Comparison of ENCODE assay signal across 1 cellular context in genomic region chr14:56585461-56586084, GRCh38.
A peak's percentile ranks its signal among the peaks of the same experiment; 100 is the strongest.
TF ChIP-seq lines count a peak whose summit lies in the region.

No MANE protein-coding gene starts in this region.

TF ChIP-seq in HEK293, 187 proteins besides CTCF, POLR2A, EP300 and RAD21 (continued from another document):
- TF ChIP-seq PRDM2 (tag by site-specific recombination; IDR thresholded peaks at IDR 0.05; ENCODE audit: borderline replicate concordance) (no peak), ZBTB8A (tag by site-specific recombination; IDR thresholded peaks at IDR 0.05) (peak; percentile 31; the same call in 1 of the 2 replicates), INSM2 (tag by site-specific recombination; IDR thresholded peaks at IDR 0.05) (peak; percentile 81), ZNF692 (tag by site-specific recombination; IDR thresholded peaks at IDR 0.05) (peak; percentile 14; the same call in 1 of the 2 replicates), ZNF521 (tag by site-specific recombination; IDR thresholded peaks at IDR 0.05) (no peak), GLIS1 (tag by site-specific recombination; IDR thresholded peaks at IDR 0.05) (peak; percentile 30; the same call in 1 of the 2 replicates), SETDB1 (IDR thresholded peaks at IDR 0.05; ENCODE audit: insufficient read length, low read length) (peak; percentile 16), ZNF473 (tag by site-specific recombination; IDR thresholded peaks at IDR 0.05) (no peak), ZNF2 (tag by site-specific recombination; IDR thresholded peaks at IDR 0.05) (0 out of 2 replicates have a peak, but pooled peaks have one; percentile 25), ZNF549 (tag by site-specific recombination; IDR thresholded peaks at IDR 0.05) (no peak), ZSCAN30 (tag by site-specific recombination; IDR thresholded peaks at IDR 0.05) (0 out of 2 replicates have a peak, but pooled peaks have one; percentile 45), KLF9 (tag by site-specific recombination; IDR thresholded peaks at IDR 0.05; ENCODE audit: low read depth) (no peak), ZNF114 (tag by site-specific recombination; IDR thresholded peaks at IDR 0.05) (no peak), ZNF768 (tag by site-specific recombination; IDR thresholded peaks at IDR 0.05) (no peak), HIC1 (tag by site-specific recombination; IDR thresholded peaks at IDR 0.05) (0 out of 2 replicates have a peak, but pooled peaks have one; percentile 29), ZNF138 (tag by site-specific recombination; IDR thresholded peaks at IDR 0.05; ENCODE audit: borderline replicate concordance) (no peak), ZNF324 (tag by site-specific recombination; IDR thresholded peaks at IDR 0.05) (peak; percentile 67; the same call in 1 of the 2 replicates), BCL6B (tag by site-specific recombination; IDR thresholded peaks at IDR 0.05) (peak; percentile 55; the same call in 1 of the 2 replicates), ZBTB21 (tag by site-specific recombination; IDR thresholded peaks at IDR 0.05) (peak; percentile 56; the same call in 1 of the 2 replicates), ZNF335 (tag by site-specific recombination; conservative IDR thresholded peaks at IDR 0.05) (0 out of 2 replicates have a peak, but pooled peaks have one; percentile 31), ZNF843 (tag by site-specific recombination; IDR thresholded peaks at IDR 0.05) (peak; percentile 94), ZNF785 (tag by site-specific recombination; IDR thresholded peaks at IDR 0.05) (no peak), BCL11B (tag by site-specific recombination; IDR thresholded peaks at IDR 0.05; ENCODE audit: low read depth) (no peak), TRIM28 (IDR thresholded peaks at IDR 0.05; ENCODE audit: borderline replicate concordance, low read length) (peak; percentile 57; the same call in 1 of the 2 replicates), BCL11A (tag by site-specific recombination; IDR thresholded peaks at IDR 0.05; ENCODE audit: low read depth) (peak; percentile 78), ZNF16 (tag by site-specific recombination; IDR thresholded peaks at IDR 0.05; ENCODE audit: low read depth) (no peak)
